In the genomic region with DNA sequence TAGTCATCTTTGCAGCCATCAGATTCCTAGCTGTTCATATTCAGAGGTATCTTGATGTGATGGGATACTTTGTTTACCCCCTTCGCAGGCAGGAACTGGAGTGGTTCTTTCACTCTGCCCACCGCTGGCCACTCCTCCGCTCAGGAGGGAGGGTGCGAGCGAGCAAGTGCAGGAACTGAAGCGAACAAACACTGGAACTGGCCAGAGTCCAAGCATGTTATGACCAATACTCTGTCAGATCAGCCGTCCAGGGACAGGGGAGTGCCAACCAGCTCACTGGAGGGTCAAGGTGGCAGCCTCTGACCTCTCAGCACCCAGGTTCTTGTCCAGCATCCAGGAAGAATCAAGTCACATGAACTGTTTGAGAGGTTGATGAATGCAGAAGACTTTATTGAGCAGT, we compare ENCODE assay signal across 1 cellular context.
TF ChIP-seq lines count a peak whose summit lies in the region.

No MANE protein-coding gene starts in this region.

TF ChIP-seq in HepG2, 621 proteins besides CTCF, POLR2A, EP300 and RAD21 (continued from another document and continues in another):
- TF ChIP-seq ZBTB46 (CRISPR knock-in tag; IDR thresholded peaks at IDR 0.05; ENCODE audit: borderline replicate concordance): no peak
- no peak for TF ChIP-seq ZMYM2 (CRISPR knock-in tag; IDR thresholded peaks at IDR 0.05)
- no peak; the same call in 1 of the 2 replicates for TF ChIP-seq SSRP1 (CRISPR knock-in tag; IDR thresholded peaks at IDR 0.05)
- TF ChIP-seq FOXA3 (CRISPR knock-in tag; IDR thresholded peaks at IDR 0.05): peak; percentile 53
- TF ChIP-seq ZNF510 (CRISPR knock-in tag; IDR thresholded peaks at IDR 0.05; ENCODE audit: low read depth): no peak
- peak; percentile 68 for TF ChIP-seq HNF1B (CRISPR knock-in tag; IDR thresholded peaks at IDR 0.05)
- TF ChIP-seq ZNF367 (CRISPR knock-in tag; IDR thresholded peaks at IDR 0.05; ENCODE audit: borderline replicate concordance): no peak
- peak; percentile 73; the same call in 1 of the 2 replicates for TF ChIP-seq HMG20A (CRISPR knock-in tag; IDR thresholded peaks at IDR 0.05; ENCODE audit: borderline replicate concordance)
- TF ChIP-seq, protein P1, sequence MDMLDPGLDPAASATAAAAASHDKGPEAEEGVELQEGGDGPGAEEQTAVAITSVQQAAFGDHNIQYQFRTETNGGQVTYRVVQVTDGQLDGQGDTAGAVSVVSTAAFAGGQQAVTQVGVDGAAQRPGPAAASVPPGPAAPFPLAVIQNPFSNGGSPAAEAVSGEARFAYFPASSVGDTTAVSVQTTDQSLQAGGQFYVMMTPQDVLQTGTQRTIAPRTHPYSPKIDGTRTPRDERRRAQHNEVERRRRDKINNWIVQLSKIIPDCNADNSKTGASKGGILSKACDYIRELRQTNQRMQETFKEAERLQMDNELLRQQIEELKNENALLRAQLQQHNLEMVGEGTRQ (IDR thresholded peaks at IDR 0.05; ENCODE audit: low read depth, low read length): no peak
- TF ChIP-seq, protein P1 (CRISPR knock-in tag; IDR thresholded peaks at IDR 0.05; ENCODE audit: borderline replicate concordance): no peak
- no peak for TF ChIP-seq PLSCR1 (CRISPR knock-in tag; IDR thresholded peaks at IDR 0.05; ENCODE audit: borderline replicate concordance)
- TF ChIP-seq SRSF9 (IDR thresholded peaks at IDR 0.05; ENCODE audit: borderline replicate concordance, insufficient read depth, low read depth, low read length, poor library complexity, severe bottlenecking): no peak
- 0 out of 2 replicates have a peak, but pooled peaks have one; percentile 32 for TF ChIP-seq ZSCAN21 (CRISPR knock-in tag; IDR thresholded peaks at IDR 0.05; ENCODE audit: borderline replicate concordance)
- no peak for TF ChIP-seq ZNF709 (CRISPR knock-in tag; IDR thresholded peaks at IDR 0.05)
- TF ChIP-seq ERF (CRISPR knock-in tag; IDR thresholded peaks at IDR 0.05): 0 out of 2 replicates have a peak, but pooled peaks have one; percentile 18
- no peak for TF ChIP-seq ZUFSP (CRISPR knock-in tag; IDR thresholded peaks at IDR 0.05; ENCODE audit: borderline replicate concordance)
- TF ChIP-seq ESRRA (CRISPR knock-in tag; IDR thresholded peaks at IDR 0.05; ENCODE audit: low read depth): peak; percentile 59; the same call in 1 of the 2 replicates
- TF ChIP-seq NCOA1 (CRISPR knock-in tag; IDR thresholded peaks at IDR 0.05): no peak
- peak; percentile 89 for TF ChIP-seq NR2F6 (IDR thresholded peaks at IDR 0.05)
- TF ChIP-seq NR2F6 (CRISPR knock-in tag; IDR thresholded peaks at IDR 0.05): peak; percentile 93
- TF ChIP-seq HES4 (CRISPR knock-in tag; IDR thresholded peaks at IDR 0.05; ENCODE audit: borderline replicate concordance): no peak
- TF ChIP-seq ASH2L (IDR thresholded peaks at IDR 0.05; ENCODE audit: insufficient read length, low read depth, low read length): peak; percentile 39
- TF ChIP-seq HMGXB4 (CRISPR knock-in tag; IDR thresholded peaks at IDR 0.05; ENCODE audit: borderline replicate concordance in 1 of 2, low read depth in 1 of 2): peak; percentile 35 to 47; a peak in 1 of 4 replicates
- TF ChIP-seq, protein P2, sequence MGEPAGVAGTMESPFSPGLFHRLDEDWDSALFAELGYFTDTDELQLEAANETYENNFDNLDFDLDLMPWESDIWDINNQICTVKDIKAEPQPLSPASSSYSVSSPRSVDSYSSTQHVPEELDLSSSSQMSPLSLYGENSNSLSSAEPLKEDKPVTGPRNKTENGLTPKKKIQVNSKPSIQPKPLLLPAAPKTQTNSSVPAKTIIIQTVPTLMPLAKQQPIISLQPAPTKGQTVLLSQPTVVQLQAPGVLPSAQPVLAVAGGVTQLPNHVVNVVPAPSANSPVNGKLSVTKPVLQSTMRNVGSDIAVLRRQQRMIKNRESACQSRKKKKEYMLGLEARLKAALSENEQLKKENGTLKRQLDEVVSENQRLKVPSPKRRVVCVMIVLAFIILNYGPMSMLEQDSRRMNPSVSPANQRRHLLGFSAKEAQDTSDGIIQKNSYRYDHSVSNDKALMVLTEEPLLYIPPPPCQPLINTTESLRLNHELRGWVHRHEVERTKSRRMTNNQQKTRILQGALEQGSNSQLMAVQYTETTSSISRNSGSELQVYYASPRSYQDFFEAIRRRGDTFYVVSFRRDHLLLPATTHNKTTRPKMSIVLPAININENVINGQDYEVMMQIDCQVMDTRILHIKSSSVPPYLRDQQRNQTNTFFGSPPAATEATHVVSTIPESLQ (CRISPR knock-in tag; conservative IDR thresholded peaks at IDR 0.05): no peak
- TF ChIP-seq ZNF687 (CRISPR knock-in tag; IDR thresholded peaks at IDR 0.05): peak; percentile 69
- no peak for TF ChIP-seq MAFK (conservative IDR thresholded peaks at IDR 0.05 in 1 of 2, IDR thresholded peaks at IDR 0.05 in 1 of 2; ENCODE audit: low read length in 2 of 2)
- TF ChIP-seq ZNF768 (CRISPR knock-in tag; IDR thresholded peaks at IDR 0.05): no peak
- TF ChIP-seq ATF7-NPFF (CRISPR knock-in tag; IDR thresholded peaks at IDR 0.05; ENCODE audit: low read depth): no peak
- no peak for TF ChIP-seq RBFOX2 (IDR thresholded peaks at IDR 0.05; ENCODE audit: low read depth, low read length)
- TF ChIP-seq FOXO4 (CRISPR knock-in tag; conservative IDR thresholded peaks at IDR 0.05): no peak
- TF ChIP-seq, protein P3, sequence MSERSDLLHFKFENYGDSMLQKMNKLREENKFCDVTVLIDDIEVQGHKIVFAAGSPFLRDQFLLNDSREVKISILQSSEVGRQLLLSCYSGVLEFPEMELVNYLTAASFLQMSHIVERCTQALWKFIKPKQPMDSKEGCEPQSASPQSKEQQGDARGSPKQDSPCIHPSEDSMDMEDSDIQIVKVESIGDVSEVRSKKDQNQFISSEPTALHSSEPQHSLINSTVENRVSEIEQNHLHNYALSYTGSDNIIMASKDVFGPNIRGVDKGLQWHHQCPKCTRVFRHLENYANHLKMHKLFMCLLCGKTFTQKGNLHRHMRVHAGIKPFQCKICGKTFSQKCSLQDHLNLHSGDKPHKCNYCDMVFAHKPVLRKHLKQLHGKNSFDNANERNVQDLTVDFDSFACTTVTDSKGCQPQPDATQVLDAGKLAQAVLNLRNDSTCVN (CRISPR knock-in tag; IDR thresholded peaks at IDR 0.05; ENCODE audit: borderline replicate concordance): no peak
- TF ChIP-seq CREB3 (CRISPR knock-in tag; IDR thresholded peaks at IDR 0.05): no peak
- no peak for TF ChIP-seq ZNF282 (IDR thresholded peaks at IDR 0.05; ENCODE audit: partially characterized antibody)
- TF ChIP-seq YY1 (IDR thresholded peaks at IDR 0.05; ENCODE audit: insufficient read depth, insufficient replicate concordance, low read depth, low read length): no peak
- TF ChIP-seq ZNF24 (IDR thresholded peaks at IDR 0.05): no peak
